ENCODE assay signal across 8 cellular contexts in the genomic region with DNA sequence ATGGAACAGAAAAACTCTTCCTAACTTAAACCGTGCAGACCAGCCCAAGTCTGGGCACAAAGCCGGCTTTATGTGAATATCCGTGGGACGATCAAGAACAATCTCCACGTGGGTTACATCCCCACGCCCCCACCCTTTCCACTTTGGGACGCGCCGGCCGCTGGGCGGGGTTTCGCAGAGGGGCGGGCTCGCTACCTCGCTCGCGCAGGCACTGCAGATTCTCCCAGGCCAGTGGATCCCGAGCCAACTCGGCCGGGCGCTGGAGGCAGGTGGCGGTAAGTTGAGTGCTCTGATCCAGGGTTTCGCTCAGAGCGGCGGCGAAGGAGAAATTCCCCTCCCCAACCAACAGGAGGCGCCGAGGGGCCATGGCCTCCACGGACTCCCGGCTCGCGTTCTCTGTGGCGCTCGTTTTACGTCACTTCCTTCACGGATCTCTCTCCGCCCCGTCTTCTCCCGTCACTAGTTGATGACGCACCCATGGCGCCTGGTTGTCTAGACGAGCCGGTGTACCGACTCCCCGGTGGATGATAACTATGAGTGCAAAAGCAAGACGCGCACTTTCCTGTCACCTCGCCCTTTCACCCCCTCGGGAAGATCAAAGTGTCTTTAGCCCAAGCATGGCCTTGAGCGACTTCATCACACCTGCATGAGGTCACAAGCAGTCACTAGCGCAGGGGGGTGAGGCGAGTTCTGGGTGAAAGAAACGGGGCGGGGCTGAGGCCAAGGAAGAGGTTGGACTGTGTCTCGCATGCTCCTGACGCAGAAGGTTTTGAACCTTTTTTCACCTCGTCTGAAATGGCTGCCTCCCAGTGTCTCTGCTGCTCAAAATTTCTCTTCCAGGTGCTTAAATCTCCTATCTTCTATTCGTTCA. TPM values are rescaled to one million over a fixed set of nuclear protein-coding genes. Genes with fewer than 3 reads are reported as not detected.
DNase-seq lines count a peak whose midpoint lies in the region; ATAC-seq and TF ChIP-seq lines count a peak whose summit lies in the region.

A gene with protein sequence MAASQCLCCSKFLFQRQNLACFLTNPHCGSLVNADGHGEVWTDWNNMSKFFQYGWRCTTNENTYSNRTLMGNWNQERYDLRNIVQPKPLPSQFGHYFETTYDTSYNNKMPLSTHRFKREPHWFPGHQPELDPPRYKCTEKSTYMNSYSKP (plus strand): TSS at position 776 of the 871 bp plus-strand sequence. CDS start 20 bp downstream, at position 796.
A gene with protein sequence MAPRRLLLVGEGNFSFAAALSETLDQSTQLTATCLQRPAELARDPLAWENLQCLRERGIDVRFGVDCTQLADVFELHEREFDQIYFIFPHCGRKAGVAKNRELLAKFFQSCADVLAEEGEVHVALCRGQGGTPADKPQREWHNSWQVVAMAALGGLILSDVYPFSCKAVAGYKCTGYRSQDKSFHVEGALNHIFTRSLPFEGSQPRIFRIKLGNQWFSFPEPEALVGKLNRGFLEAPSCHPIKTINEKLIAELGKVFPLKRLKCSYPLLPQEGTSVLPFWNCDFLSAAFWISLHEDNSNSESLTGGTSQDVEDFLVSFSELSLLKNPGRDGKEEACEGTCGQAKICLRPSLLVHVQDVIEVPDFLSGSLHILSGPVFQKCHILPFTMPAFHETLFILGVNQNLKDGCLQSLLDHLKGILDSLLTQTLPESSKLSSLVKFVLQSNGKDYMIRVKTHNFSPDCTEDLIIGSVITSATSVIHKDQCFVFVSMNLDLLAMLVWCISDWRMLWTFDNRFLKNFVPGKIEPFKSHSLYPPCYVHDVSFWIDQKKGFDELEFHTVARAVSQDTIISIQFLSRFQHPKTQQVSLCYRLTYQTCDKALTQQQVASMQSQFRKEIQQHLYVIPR (minus strand): TSS at position 400 of the 871 bp plus-strand sequence. CDS start 33 bp downstream, at position 367.

- TF ChIP-seq POLR2A in transverse colon (IDR thresholded peaks at IDR 0.05), result peak; percentile 51

- peak within 1 kb of the TSS; percentile 87 for H3K4me3 Mint-ChIP-seq in activated naive CD8-positive, alpha-beta T cell treated with anti-CD3 and anti-CD28 coated beads, Interleukin-2, amount 50 U/mL, for 24 hours

- no peaks in the 10 kb centered on the region for H4K20me1 ChIP-seq in SU-DHL-6 (ENCODE audit: low read depth, low read length)

- H3K4me1 ChIP-seq in cardiac muscle cell (ENCODE audit: low read depth) (peaks cover 7% of the 10 kb centered on the region), parathyroid adenoma (no peaks in the 10 kb centered on the region), transverse colon (peaks cover 6 to 16% (median 9%) of the 10 kb centered on the region in 4 donors)

- DNase-seq in NCI-H128 (lab: John Stamatoyannopoulos, UW; ENCODE audit: unreplicated experiment), result peak; percentile 97
- DNase-seq in activated naive CD8-positive, alpha-beta T cell treated with anti-CD3 and anti-CD28 coated beads, Interleukin-2, amount 50 U/mL, for 24 hours, result peak; percentile 94
- peak; percentile 99 for DNase-seq in cardiac muscle cell (ENCODE audit: low read depth in 1 of 2, low spot score in 1 of 2)
- DNase-seq in transverse colon, result peak; percentile 97

- peak within 1 kb of the TSS; percentile 98 for H3K27ac Mint-ChIP-seq in activated naive CD8-positive, alpha-beta T cell treated with anti-CD3 and anti-CD28 coated beads, Interleukin-2, amount 50 U/mL, for 24 hours

- H3K79me2 ChIP-seq in SU-DHL-6 (ENCODE audit: insufficient read depth, low read length) (0 out of 2 replicates have a peak, but pooled peaks cover 11% of the 10 kb centered on the region), parathyroid adenoma (no peaks in the 10 kb centered on the region)

- 1% methylated on average over 55 of the region's 58 CpGs; no CpG with 5 or more reads in 1 of the 2 donors for WGBS in transverse colon (ENCODE audit: low coverage in 1 of 2), 2 donors

- no peaks in the 10 kb centered on the region for H3K27me3 Mint-ChIP-seq in activated naive CD8-positive, alpha-beta T cell treated with anti-CD3 and anti-CD28 coated beads, Interleukin-2, amount 50 U/mL, for 24 hours

- H3K4me1 Mint-ChIP-seq in activated naive CD8-positive, alpha-beta T cell treated with anti-CD3 and anti-CD28 coated beads, Interleukin-2, amount 50 U/mL, for 24 hours, result peaks cover 21% of the 10 kb centered on the region

- H3K9me3 ChIP-seq in SU-DHL-6 (ENCODE audit: insufficient read depth, low read length) (no peaks in the 10 kb centered on the region), cardiac muscle cell (ENCODE audit: low read depth) (no peaks in the 10 kb centered on the region), parathyroid adenoma (ENCODE audit: control insufficient read depth, low read length) (no peaks in the 10 kb centered on the region), transverse colon (no peaks in the 10 kb centered on the region)

- H3K36me3 ChIP-seq in SU-DHL-6 (ENCODE audit: low read length), result no peaks in the 10 kb centered on the region
- peaks cover 4% of the 10 kb centered on the region for H3K36me3 ChIP-seq in cardiac muscle cell
- H3K36me3 ChIP-seq in parathyroid adenoma (ENCODE audit: control insufficient read depth, insufficient read depth, low read length), result no peaks in the 10 kb centered on the region
- H3K36me3 ChIP-seq in transverse colon, result no peaks in the 10 kb centered on the region

- H2AFZ ChIP-seq in SU-DHL-6 (ENCODE audit: low read depth, low read length, severe bottlenecking), result peak within 1 kb of the TSS; percentile 87
- H2AFZ ChIP-seq in parathyroid adenoma, result peak within 1 kb of the TSS; percentile 91

- H3K9ac ChIP-seq in SU-DHL-6 (ENCODE audit: low read length) (peak within 1 kb of the TSS; percentile 79), parathyroid adenoma (peak within 1 kb of the TSS; percentile 29)

- H3K9me3 Mint-ChIP-seq in activated naive CD8-positive, alpha-beta T cell treated with anti-CD3 and anti-CD28 coated beads, Interleukin-2, amount 50 U/mL, for 24 hours, result no peaks in the 10 kb centered on the region

- peaks cover 4% of the 10 kb centered on the region for H3F3A ChIP-seq in SU-DHL-6 (ENCODE audit: insufficient read depth)

- H3K4me2 ChIP-seq in SU-DHL-6 (ENCODE audit: low read depth, low read length, poor library complexity, severe bottlenecking) (peak within 1 kb of the TSS; percentile 95), parathyroid adenoma (ENCODE audit: low read length) (peak within 1 kb of the TSS; percentile 70)

- TF ChIP-seq EP300 in transverse colon (IDR thresholded peaks at IDR 0.05; ENCODE audit: low read depth), result peak; percentile 21

- in situ Hi-C loops in transverse colon (cut with MboI; ENCODE audit: low pct_ligation_motif_present in 1 of 4, low pct_unique_long_range_greater_than_20kb in 1 of 4, low sequenced_read_pairs in 3 of 4), result loop anchor here in 2 of 4 donors (10.0 kb wide), 3 partner anchors 46 to 206 kb away; a partner anchor contains a TSS

- H3K27ac ChIP-seq in SU-DHL-6 (ENCODE audit: low read depth, low read length) (peak within 1 kb of the TSS; percentile 82), cardiac muscle cell (peak within 1 kb of the TSS; percentile 96), parathyroid adenoma (peak within 1 kb of the TSS; percentile 100), transverse colon (peak within 1 kb of the TSS; percentile 88 to 96 (median 92))

- peak; percentile 92 for ATAC-seq in HG02759 (IDR thresholded peaks at IDR 0.05; ENCODE audit: unreplicated experiment)
- ATAC-seq in activated naive CD8-positive, alpha-beta T cell treated with anti-CD3 and anti-CD28 coated beads, Interleukin-2, amount 50 U/mL, for 24 hours, result peak; percentile 93

- H3K9me2 ChIP-seq in SU-DHL-6 (replicated peaks; ENCODE audit: insufficient read depth, low read length), result no peaks in the 10 kb centered on the region

- TF ChIP-seq CTCF in GM12873 (IDR thresholded peaks at IDR 0.05; ENCODE audit: insufficient read depth, low read depth, low read length, missing control alignments), result peak; percentile 95
- TF ChIP-seq CTCF in SU-DHL-6 (IDR thresholded peaks at IDR 0.05; ENCODE audit: insufficient read depth, low read length, poor library complexity, severe bottlenecking), result peak; percentile 93
- TF ChIP-seq CTCF in cardiac muscle cell (IDR thresholded peaks at IDR 0.05; ENCODE audit: low read depth, low read length), result peak; percentile 91
- peak; percentile 91 for TF ChIP-seq CTCF in parathyroid adenoma (IDR thresholded peaks at IDR 0.05)
- peak; percentile 94 to 99 (median 98) for TF ChIP-seq CTCF in transverse colon (IDR thresholded peaks at IDR 0.05)

- H3K36me3 Mint-ChIP-seq in activated naive CD8-positive, alpha-beta T cell treated with anti-CD3 and anti-CD28 coated beads, Interleukin-2, amount 50 U/mL, for 24 hours (ENCODE audit: low read depth), result peaks cover 8% of the 10 kb centered on the region

- H3K27me3 ChIP-seq in SU-DHL-6 (ENCODE audit: low read length), result no peaks in the 10 kb centered on the region
- H3K27me3 ChIP-seq in cardiac muscle cell, result no peaks in the 10 kb centered on the region
- H3K27me3 ChIP-seq in parathyroid adenoma (ENCODE audit: control insufficient read depth, insufficient read depth, low read length), result no peaks in the 10 kb centered on the region
- H3K27me3 ChIP-seq in transverse colon, result no peaks in the 10 kb centered on the region

- intact Hi-C loops in transverse colon (cut with DNase I; ENCODE audit: low total_unique reads), result loop anchor here (5.0 kb wide), 1 partner anchor 98 kb away; no protein-coding TSS in a partner anchor

- H3K4me3 ChIP-seq in SU-DHL-6 (ENCODE audit: insufficient read depth, low read length, poor library complexity, severe bottlenecking) (peak within 1 kb of the TSS; percentile 83), cardiac muscle cell (peak within 1 kb of the TSS; percentile 55), parathyroid adenoma (ENCODE audit: low read depth, low read length) (peak within 1 kb of the TSS; percentile 69), transverse colon (peak within 1 kb of the TSS; percentile 48 to 58 (median 49))

RNA-seq across cellular contexts. Expression of the first gene that starts in this region (rescaled TPM):
- total RNA-seq in cardiac muscle cell, result 24.5 and 33.0 TPM in 2 replicates
- 49.6 and 50.2 TPM in 2 replicates for polyA plus RNA-seq in cardiac muscle cell
- 10 to 100 TPM in 2 of 4 donors, under 1 TPM in 1, not detected in 1; 0.20 to 19.8 (median 18.8) TPM for total RNA-seq in transverse colon

RNA-seq across cellular contexts. Expression of the second gene that starts in this region (rescaled TPM):
- total RNA-seq in cardiac muscle cell, result 2.9 and 3.3 TPM in 2 replicates
- 4.9 and 5.5 TPM in 2 replicates for polyA plus RNA-seq in cardiac muscle cell
- total RNA-seq in transverse colon, result 1 to 10 TPM in 3 of 4 donors, not detected in 1; 1.4 to 3.4 (median 1.5) TPM

Comparison
In these comparisons a context has a peak if more than half of its experiments do, and no peak if none do; other contexts are left out.
1. Peak in every context shown above with its lines: DNase-seq, ATAC-seq, H3K4me3 ChIP-seq and H3K27ac ChIP-seq.